ENCODE assay signal across 25 cellular contexts in genomic region chr11:43505171-43505570, GRCh38.
"Had no signal": no experiment of that assay in that cellular context is flagged by ENCODE, and none has a peak within 500 bp of the region (broad histone marks: within the 10 kb centered on the region; RNA-seq: fewer than 3 reads in every experiment).

No MANE protein-coding gene starts in this region.

- DNase-seq: activated CD4-positive, alpha-beta T cell treated with anti-CD3 and anti-CD28 coated beads, Interleukin-2, amount 10 ng/mL, durations not matched to agents 24 days and 14 days; activated CD4-positive, CD25-positive, alpha-beta regulatory T cell; activated CD4-positive, CD25-positive, alpha-beta regulatory T cell treated with anti-CD3 and anti-CD28 coated beads, Interleukin-2, amount 50 U/mL, for 72 hours; activated effector memory CD4-positive, alpha-beta T cell treated with Interleukin-2 at 50 U/mL for 16 hours; activated gamma-delta T cell treated with Interleukin-2 at 50 U/mL for 16 hours; activated naive CD4-positive, alpha-beta T cell treated with anti-CD3 and anti-CD28 coated beads, Interleukin-2, amount 50 U/mL, for 16 hours; activated naive CD4-positive, alpha-beta T cell treated with Interleukin-2 at 50 U/mL for 16 hours; activated T-cell treated with anti-CD3 and anti-CD28 coated beads, Interleukin-2, amount 50 U/mL, for 4 hours; amniotic stem cell; effector memory CD4-positive, alpha-beta T cell; foreskin keratinocyte; gastrocnemius medialis; heart right ventricle; T-helper 1 cell; T-helper 17 cell; T1000 had no signal

- H3K27ac Mint-ChIP-seq: activated CD4-positive, alpha-beta memory T cell treated with anti-CD3 and anti-CD28 coated beads for 36 hours; activated CD4-positive, alpha-beta T cell treated with anti-CD3 and anti-CD28 coated beads for 36 hours; activated CD4-positive, alpha-beta T cell treated with anti-CD3 and anti-CD28 coated beads, Interleukin-2, amount 10 ng/mL, durations not matched to agents 24 days and 14 days; activated naive CD8-positive, alpha-beta T cell; activated T-helper 17 cell treated with anti-CD3 and anti-CD28 coated beads, Interleukin-2, amount 50 U/mL, for 72 hours; dendritic cell treated with granulocyte-macrophage colony-stimulating factor and Interleukin-4, amounts not matched to agents 40 ng/mL and 50 ng/mL, for 4 days; endodermal cell; T-helper 17 cell; T-helper 2 cell treated with Interferon-gamma antibody and Interleukin-4, amounts not matched to agents 5 μg/mL and 100 μg/mL, for 36 hours had no signal

- H3K4me3 Mint-ChIP-seq: activated CD4-positive, alpha-beta memory T cell treated with anti-CD3 and anti-CD28 coated beads for 36 hours; activated CD4-positive, alpha-beta T cell treated with anti-CD3 and anti-CD28 coated beads for 36 hours; activated CD4-positive, alpha-beta T cell treated with anti-CD3 and anti-CD28 coated beads, Interleukin-2, amount 10 ng/mL, durations not matched to agents 24 days and 14 days; activated naive CD8-positive, alpha-beta T cell; activated T-cell treated with anti-CD3 and anti-CD28 coated beads, Interleukin-2, amount 50 U/mL, for 4 hours; activated T-helper 17 cell treated with anti-CD3 and anti-CD28 coated beads, Interleukin-2, amount 50 U/mL, for 72 hours; central memory CD8-positive, alpha-beta T cell; dendritic cell treated with granulocyte-macrophage colony-stimulating factor and Interleukin-4, amounts not matched to agents 40 ng/mL and 50 ng/mL, for 4 days; endodermal cell; T-helper 17 cell; T-helper 2 cell treated with Interferon-gamma antibody and Interleukin-4, amounts not matched to agents 5 μg/mL and 100 μg/mL, for 36 hours had no signal

- H3K36me3 Mint-ChIP-seq: activated CD4-positive, alpha-beta memory T cell treated with anti-CD3 and anti-CD28 coated beads for 36 hours; activated naive CD8-positive, alpha-beta T cell had no signal

- H3K9me3 Mint-ChIP-seq: activated CD4-positive, alpha-beta T cell treated with anti-CD3 and anti-CD28 coated beads, Interleukin-2, amount 10 ng/mL, durations not matched to agents 24 days and 14 days; activated T-cell treated with anti-CD3 and anti-CD28 coated beads, Interleukin-2, amount 50 U/mL, for 4 hours; activated T-helper 17 cell treated with anti-CD3 and anti-CD28 coated beads, Interleukin-2, amount 50 U/mL, for 72 hours; central memory CD8-positive, alpha-beta T cell; dendritic cell treated with granulocyte-macrophage colony-stimulating factor and Interleukin-4, amounts not matched to agents 40 ng/mL and 50 ng/mL, for 4 days; T-helper 2 cell treated with Interferon-gamma antibody and Interleukin-4, amounts not matched to agents 5 μg/mL and 100 μg/mL, for 36 hours had no signal

- H3K4me1 Mint-ChIP-seq: activated T-helper 17 cell treated with anti-CD3 and anti-CD28 coated beads, Interleukin-2, amount 50 U/mL, for 72 hours; central memory CD8-positive, alpha-beta T cell had no signal

- ATAC-seq: activated CD4-positive, alpha-beta T cell treated with anti-CD3 and anti-CD28 coated beads for 36 hours; activated T-cell treated with anti-CD3 and anti-CD28 coated beads, Interleukin-2, amount 50 U/mL, for 4 hours; activated T-helper 17 cell treated with anti-CD3 and anti-CD28 coated beads, Interleukin-2, amount 50 U/mL, for 72 hours; esophagus mucosa; gastrocnemius medialis; T-helper 17 cell had no signal
